ENCODE assay signal across 8 cellular contexts in genomic region chr9:105694320-105694847, GRCh38. TPM values are rescaled to one million over a fixed set of nuclear protein-coding genes. Genes with fewer than 3 reads are reported as not detected.
DNase-seq lines count a peak whose midpoint lies in the region; ATAC-seq and TF ChIP-seq lines count a peak whose summit lies in the region.

Gene TMEM38B (plus strand): TSS chr9:105694541. CDS start chr9:105694661, 120 bp downstream.

- peak; percentile 60 for TF ChIP-seq POLR2A in erythroblast (IDR thresholded peaks at IDR 0.05; ENCODE audit: low read length)

- H3K9ac ChIP-seq in mucosa of stomach (ENCODE audit: low read length): peak within 1 kb of the TSS; percentile 29

- peak; percentile 70 for DNase-seq in Caki2 (ENCODE audit: low read depth)
- peak; percentile 46 to 62 for DNase-seq in HL-60 (ENCODE audit: low read depth in 1 of 2, low spot score in 1 of 2)
- peak; percentile 62 for DNase-seq in NOMO-1 treated with DMSO at 0.1 percent for 48 hours (lab: John Stamatoyannopoulos, UW; ENCODE audit: unreplicated experiment)
- peak; percentile 68 for DNase-seq in activated T-cell treated with anti-CD3 and anti-CD28 coated beads for 1 hour (ENCODE audit: low read depth)
- DNase-seq in erythroblast (lab: John Stamatoyannopoulos, UW): peak; percentile 83 to 92
- peak; percentile 82 for DNase-seq in stimulated activated CD8-positive, alpha-beta memory T cell treated with anti-CD3 and anti-CD28 coated beads, Interleukin-4, amount 100 ng/mL, for 48 hours

- no peaks in the 10 kb centered on the region for H3K36me3 ChIP-seq in mucosa of stomach (ENCODE audit: control insufficient read depth, insufficient read depth, low read length)

- ATAC-seq in GM19468 (IDR thresholded peaks at IDR 0.05; ENCODE audit: extremely low read depth, unreplicated experiment): peak; percentile 53

- no peaks in the 10 kb centered on the region for H3K27me3 ChIP-seq in HL-60 (ENCODE audit: insufficient read depth, poor library complexity, severe bottlenecking)
- no peaks in the 10 kb centered on the region for H3K27me3 ChIP-seq in mucosa of stomach (ENCODE audit: control insufficient read depth, insufficient read depth, low read length)

- no peaks in the 10 kb centered on the region for H3K9me3 ChIP-seq in mucosa of stomach (ENCODE audit: control insufficient read depth, low read length)

- no peaks in the 10 kb centered on the region for H3K4me1 ChIP-seq in mucosa of stomach (ENCODE audit: control insufficient read depth, insufficient read depth, low read length)

- in situ Hi-C loops in Caki2 (cut with HindIII; ENCODE audit: low pct_unique_long_range_greater_than_20kb, low sequenced_read_pairs): no loop called here

- H3K4me3 ChIP-seq in HL-60 (replicated peaks; ENCODE audit: insufficient read depth, low read length): peak within 1 kb of the TSS; percentile 84
- H3K4me3 ChIP-seq in mucosa of stomach (ENCODE audit: low read length): peak within 1 kb of the TSS; percentile 32

- H3K27ac ChIP-seq in HL-60 (replicated peaks): peak within 1 kb of the TSS; percentile 76

- no peak for TF ChIP-seq CTCF in HL-60 (IDR thresholded peaks at IDR 0.05; ENCODE audit: insufficient read depth, low read length)

RNA-seq across cellular contexts. Expression of gene TMEM38B, which starts in this region (rescaled TPM):
- total RNA-seq in Caki2 (2014; rRNA removed; shearing (Covaris generic); ENCODE audit: low replicate concordance): 18.3 and 37.3 TPM in 2 replicates

Comparison
In these comparisons a context has a peak if more than half of its experiments do, and no peak if none do; other contexts are left out.
1. Peak in every context shown above with its lines: DNase-seq, ATAC-seq, H3K4me3 ChIP-seq and H3K27ac ChIP-seq.